ENCODE assay signal across 1 cellular context in the genomic region with DNA sequence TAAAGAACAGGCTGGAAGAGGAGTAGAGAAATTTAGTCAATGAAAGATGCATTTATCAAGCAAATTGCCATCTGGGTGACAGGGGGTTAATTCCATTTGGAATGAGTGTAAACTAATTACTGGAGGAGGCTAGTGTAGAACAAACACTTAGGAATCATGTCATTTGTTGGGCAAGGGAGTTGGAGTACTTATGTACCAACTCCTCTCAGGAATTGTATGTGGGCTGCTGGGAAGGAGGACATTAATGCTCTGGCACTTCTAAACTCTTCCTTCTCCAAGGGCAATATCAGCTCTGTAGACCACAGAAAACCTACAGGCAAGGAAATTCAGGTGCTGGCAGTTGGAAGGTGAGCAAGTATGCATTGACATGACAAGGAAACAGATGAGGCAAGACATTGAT.
TF ChIP-seq lines count a peak whose summit lies in the region.

No MANE protein-coding gene starts in this region.

TF ChIP-seq in H1, 55 proteins besides CTCF, POLR2A, EP300 and RAD21 (continued from another document):
- TF ChIP-seq JUN (IDR thresholded peaks at IDR 0.05; ENCODE audit: low read depth, low read length) (no peak), KDM1A (IDR thresholded peaks at IDR 0.05; ENCODE audit: borderline replicate concordance, low read length) (no peak), NRF1 (IDR thresholded peaks at IDR 0.05; ENCODE audit: low read depth, low read length) (no peak), HDAC2 (IDR thresholded peaks at IDR 0.05; ENCODE audit: borderline replicate concordance in 1 of 2, low read depth in 2 of 2, low read length in 2 of 2) (no peak), KDM5A (IDR thresholded peaks at IDR 0.05; ENCODE audit: low read length) (no peak)
- TF ChIP-seq, protein P1, sequence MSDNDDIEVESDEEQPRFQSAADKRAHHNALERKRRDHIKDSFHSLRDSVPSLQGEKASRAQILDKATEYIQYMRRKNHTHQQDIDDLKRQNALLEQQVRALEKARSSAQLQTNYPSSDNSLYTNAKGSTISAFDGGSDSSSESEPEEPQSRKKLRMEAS (IDR thresholded peaks at IDR 0.05): no peak
